ENCODE assay signal across 1 cellular context in the genomic region with DNA sequence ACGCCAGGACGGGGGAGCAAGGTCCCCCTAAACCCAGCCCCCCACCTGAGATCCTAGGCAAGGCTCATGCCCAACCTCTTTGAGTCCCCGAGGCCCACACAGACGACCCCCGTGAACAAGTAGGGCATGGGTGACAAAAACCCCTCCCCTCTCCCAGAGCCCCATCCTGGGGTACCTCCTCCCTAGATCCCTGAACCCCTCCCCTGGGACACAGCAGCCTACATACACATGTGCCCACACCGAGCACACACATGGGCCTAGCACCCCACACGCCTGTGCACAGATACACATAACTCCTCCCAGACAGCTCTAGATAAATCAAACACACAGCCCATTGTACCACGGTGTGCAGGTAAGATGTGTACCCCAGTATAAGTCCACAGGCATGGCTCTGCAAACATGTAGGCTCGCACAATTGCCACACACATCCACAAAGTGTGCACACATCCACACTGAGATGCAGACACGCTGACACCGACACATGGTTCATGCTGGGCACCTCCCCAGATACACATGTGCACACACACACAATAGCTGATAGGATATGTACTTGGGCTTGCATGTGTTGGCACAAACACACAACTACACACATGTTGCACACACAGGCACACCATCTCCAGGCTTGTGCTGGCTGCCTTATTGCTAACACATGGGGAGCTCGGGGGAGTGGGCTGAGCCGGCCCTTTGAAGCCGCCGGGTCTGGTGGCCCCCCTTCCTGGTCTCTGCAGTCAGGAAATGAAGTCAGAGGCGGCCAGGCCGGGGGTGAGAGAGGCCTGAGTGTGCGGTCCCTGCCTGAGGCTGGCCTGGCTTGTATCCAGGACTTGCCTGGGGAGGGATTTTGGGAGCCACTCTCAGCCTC.
TF ChIP-seq lines count a peak whose summit lies in the region.

No MANE protein-coding gene starts in this region.

TF ChIP-seq in HepG2, 621 proteins besides CTCF, POLR2A, EP300 and RAD21 (continued from another document and continues in another):
- TF ChIP-seq, protein P1, sequence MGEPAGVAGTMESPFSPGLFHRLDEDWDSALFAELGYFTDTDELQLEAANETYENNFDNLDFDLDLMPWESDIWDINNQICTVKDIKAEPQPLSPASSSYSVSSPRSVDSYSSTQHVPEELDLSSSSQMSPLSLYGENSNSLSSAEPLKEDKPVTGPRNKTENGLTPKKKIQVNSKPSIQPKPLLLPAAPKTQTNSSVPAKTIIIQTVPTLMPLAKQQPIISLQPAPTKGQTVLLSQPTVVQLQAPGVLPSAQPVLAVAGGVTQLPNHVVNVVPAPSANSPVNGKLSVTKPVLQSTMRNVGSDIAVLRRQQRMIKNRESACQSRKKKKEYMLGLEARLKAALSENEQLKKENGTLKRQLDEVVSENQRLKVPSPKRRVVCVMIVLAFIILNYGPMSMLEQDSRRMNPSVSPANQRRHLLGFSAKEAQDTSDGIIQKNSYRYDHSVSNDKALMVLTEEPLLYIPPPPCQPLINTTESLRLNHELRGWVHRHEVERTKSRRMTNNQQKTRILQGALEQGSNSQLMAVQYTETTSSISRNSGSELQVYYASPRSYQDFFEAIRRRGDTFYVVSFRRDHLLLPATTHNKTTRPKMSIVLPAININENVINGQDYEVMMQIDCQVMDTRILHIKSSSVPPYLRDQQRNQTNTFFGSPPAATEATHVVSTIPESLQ (CRISPR knock-in tag; conservative IDR thresholded peaks at IDR 0.05), result no peak
- TF ChIP-seq GATAD1 (CRISPR knock-in tag; IDR thresholded peaks at IDR 0.05), result no peak
- no peak for TF ChIP-seq CAMTA2 (CRISPR knock-in tag; IDR thresholded peaks at IDR 0.05; ENCODE audit: borderline replicate concordance)
- TF ChIP-seq, protein P2, sequence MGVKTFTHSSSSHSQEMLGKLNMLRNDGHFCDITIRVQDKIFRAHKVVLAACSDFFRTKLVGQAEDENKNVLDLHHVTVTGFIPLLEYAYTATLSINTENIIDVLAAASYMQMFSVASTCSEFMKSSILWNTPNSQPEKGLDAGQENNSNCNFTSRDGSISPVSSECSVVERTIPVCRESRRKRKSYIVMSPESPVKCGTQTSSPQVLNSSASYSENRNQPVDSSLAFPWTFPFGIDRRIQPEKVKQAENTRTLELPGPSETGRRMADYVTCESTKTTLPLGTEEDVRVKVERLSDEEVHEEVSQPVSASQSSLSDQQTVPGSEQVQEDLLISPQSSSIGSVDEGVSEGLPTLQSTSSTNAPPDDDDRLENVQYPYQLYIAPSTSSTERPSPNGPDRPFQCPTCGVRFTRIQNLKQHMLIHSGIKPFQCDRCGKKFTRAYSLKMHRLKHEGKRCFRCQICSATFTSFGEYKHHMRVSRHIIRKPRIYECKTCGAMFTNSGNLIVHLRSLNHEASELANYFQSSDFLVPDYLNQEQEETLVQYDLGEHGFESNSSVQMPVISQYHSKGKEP (CRISPR knock-in tag; IDR thresholded peaks at IDR 0.05), result no peak
- peak; percentile 73 for TF ChIP-seq ELF1 (CRISPR knock-in tag; IDR thresholded peaks at IDR 0.05)
- no peak; the same call in 1 of the 2 replicates for TF ChIP-seq ESRRA (CRISPR knock-in tag; IDR thresholded peaks at IDR 0.05; ENCODE audit: low read depth)
- TF ChIP-seq, protein P3, sequence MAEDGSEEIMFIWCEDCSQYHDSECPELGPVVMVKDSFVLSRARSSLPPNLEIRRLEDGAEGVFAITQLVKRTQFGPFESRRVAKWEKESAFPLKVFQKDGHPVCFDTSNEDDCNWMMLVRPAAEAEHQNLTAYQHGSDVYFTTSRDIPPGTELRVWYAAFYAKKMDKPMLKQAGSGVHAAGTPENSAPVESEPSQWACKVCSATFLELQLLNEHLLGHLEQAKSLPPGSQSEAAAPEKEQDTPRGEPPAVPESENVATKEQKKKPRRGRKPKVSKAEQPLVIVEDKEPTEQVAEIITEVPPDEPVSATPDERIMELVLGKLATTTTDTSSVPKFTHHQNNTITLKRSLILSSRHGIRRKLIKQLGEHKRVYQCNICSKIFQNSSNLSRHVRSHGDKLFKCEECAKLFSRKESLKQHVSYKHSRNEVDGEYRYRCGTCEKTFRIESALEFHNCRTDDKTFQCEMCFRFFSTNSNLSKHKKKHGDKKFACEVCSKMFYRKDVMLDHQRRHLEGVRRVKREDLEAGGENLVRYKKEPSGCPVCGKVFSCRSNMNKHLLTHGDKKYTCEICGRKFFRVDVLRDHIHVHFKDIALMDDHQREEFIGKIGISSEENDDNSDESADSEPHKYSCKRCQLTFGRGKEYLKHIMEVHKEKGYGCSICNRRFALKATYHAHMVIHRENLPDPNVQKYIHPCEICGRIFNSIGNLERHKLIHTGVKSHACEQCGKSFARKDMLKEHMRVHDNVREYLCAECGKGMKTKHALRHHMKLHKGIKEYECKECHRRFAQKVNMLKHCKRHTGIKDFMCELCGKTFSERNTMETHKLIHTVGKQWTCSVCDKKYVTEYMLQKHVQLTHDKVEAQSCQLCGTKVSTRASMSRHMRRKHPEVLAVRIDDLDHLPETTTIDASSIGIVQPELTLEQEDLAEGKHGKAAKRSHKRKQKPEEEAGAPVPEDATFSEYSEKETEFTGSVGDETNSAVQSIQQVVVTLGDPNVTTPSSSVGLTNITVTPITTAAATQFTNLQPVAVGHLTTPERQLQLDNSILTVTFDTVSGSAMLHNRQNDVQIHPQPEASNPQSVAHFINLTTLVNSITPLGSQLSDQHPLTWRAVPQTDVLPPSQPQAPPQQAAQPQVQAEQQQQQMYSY (CRISPR knock-in tag; IDR thresholded peaks at IDR 0.05), result no peak
- no peak for TF ChIP-seq JDP2 (CRISPR knock-in tag; IDR thresholded peaks at IDR 0.05; ENCODE audit: borderline replicate concordance)
- no peak for TF ChIP-seq RELA (CRISPR knock-in tag; IDR thresholded peaks at IDR 0.05)
- no peak for TF ChIP-seq PPARG (CRISPR knock-in tag; conservative IDR thresholded peaks at IDR 0.05)
- TF ChIP-seq ZSCAN12 (CRISPR knock-in tag; IDR thresholded peaks at IDR 0.05), result no peak
- no peak for TF ChIP-seq ZNF562 (CRISPR knock-in tag; IDR thresholded peaks at IDR 0.05; ENCODE audit: borderline replicate concordance)
- TF ChIP-seq MAF1 (CRISPR knock-in tag; IDR thresholded peaks at IDR 0.05; ENCODE audit: borderline replicate concordance), result no peak
- no peak for TF ChIP-seq YEATS4 (CRISPR knock-in tag; IDR thresholded peaks at IDR 0.05; ENCODE audit: borderline replicate concordance)
- TF ChIP-seq ZBTB21 (CRISPR knock-in tag; IDR thresholded peaks at IDR 0.05), result no peak
- no peak for TF ChIP-seq ZFP36L1 (CRISPR knock-in tag; IDR thresholded peaks at IDR 0.05)
- TF ChIP-seq BRCA1 (CRISPR knock-in tag; IDR thresholded peaks at IDR 0.05), result no peak
- TF ChIP-seq, protein P4, sequence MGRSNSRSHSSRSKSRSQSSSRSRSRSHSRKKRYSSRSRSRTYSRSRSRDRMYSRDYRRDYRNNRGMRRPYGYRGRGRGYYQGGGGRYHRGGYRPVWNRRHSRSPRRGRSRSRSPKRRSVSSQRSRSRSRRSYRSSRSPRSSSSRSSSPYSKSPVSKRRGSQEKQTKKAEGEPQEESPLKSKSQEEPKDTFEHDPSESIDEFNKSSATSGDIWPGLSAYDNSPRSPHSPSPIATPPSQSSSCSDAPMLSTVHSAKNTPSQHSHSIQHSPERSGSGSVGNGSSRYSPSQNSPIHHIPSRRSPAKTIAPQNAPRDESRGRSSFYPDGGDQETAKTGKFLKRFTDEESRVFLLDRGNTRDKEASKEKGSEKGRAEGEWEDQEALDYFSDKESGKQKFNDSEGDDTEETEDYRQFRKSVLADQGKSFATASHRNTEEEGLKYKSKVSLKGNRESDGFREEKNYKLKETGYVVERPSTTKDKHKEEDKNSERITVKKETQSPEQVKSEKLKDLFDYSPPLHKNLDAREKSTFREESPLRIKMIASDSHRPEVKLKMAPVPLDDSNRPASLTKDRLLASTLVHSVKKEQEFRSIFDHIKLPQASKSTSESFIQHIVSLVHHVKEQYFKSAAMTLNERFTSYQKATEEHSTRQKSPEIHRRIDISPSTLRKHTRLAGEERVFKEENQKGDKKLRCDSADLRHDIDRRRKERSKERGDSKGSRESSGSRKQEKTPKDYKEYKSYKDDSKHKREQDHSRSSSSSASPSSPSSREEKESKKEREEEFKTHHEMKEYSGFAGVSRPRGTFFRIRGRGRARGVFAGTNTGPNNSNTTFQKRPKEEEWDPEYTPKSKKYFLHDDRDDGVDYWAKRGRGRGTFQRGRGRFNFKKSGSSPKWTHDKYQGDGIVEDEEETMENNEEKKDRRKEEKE (IDR thresholded peaks at IDR 0.05), result no peak
- no peak for TF ChIP-seq RCOR2 (CRISPR knock-in tag; IDR thresholded peaks at IDR 0.05)
- no peak for TF ChIP-seq ZNF121 (CRISPR knock-in tag; IDR thresholded peaks at IDR 0.05)
- TF ChIP-seq, protein P5, sequence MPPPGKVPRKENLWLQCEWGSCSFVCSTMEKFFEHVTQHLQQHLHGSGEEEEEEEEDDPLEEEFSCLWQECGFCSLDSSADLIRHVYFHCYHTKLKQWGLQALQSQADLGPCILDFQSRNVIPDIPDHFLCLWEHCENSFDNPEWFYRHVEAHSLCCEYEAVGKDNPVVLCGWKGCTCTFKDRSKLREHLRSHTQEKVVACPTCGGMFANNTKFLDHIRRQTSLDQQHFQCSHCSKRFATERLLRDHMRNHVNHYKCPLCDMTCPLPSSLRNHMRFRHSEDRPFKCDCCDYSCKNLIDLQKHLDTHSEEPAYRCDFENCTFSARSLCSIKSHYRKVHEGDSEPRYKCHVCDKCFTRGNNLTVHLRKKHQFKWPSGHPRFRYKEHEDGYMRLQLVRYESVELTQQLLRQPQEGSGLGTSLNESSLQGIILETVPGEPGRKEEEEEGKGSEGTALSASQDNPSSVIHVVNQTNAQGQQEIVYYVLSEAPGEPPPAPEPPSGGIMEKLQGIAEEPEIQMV (CRISPR knock-in tag; IDR thresholded peaks at IDR 0.05; ENCODE audit: low read depth), result no peak
- no peak for TF ChIP-seq ZNF720 (CRISPR knock-in tag; IDR thresholded peaks at IDR 0.05)
- TF ChIP-seq ZNF12 (CRISPR knock-in tag; IDR thresholded peaks at IDR 0.05), result no peak
- TF ChIP-seq, protein P6, sequence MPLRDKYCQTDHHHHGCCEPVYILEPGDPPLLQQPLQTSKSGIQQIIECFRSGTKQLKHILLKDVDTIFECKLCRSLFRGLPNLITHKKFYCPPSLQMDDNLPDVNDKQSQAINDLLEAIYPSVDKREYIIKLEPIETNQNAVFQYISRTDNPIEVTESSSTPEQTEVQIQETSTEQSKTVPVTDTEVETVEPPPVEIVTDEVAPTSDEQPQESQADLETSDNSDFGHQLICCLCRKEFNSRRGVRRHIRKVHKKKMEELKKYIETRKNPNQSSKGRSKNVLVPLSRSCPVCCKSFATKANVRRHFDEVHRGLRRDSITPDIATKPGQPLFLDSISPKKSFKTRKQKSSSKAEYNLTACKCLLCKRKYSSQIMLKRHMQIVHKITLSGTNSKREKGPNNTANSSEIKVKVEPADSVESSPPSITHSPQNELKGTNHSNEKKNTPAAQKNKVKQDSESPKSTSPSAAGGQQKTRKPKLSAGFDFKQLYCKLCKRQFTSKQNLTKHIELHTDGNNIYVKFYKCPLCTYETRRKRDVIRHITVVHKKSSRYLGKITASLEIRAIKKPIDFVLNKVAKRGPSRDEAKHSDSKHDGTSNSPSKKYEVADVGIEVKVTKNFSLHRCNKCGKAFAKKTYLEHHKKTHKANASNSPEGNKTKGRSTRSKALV (CRISPR knock-in tag; IDR thresholded peaks at IDR 0.05), result no peak
- TF ChIP-seq SNAI1 (CRISPR knock-in tag; IDR thresholded peaks at IDR 0.05; ENCODE audit: borderline replicate concordance), result no peak
- no peak for TF ChIP-seq SRSF1 (optimal IDR thresholded peaks at IDR 0.05; ENCODE audit: low read depth, low read length)
- TF ChIP-seq NFIB (CRISPR knock-in tag; IDR thresholded peaks at IDR 0.05; ENCODE audit: borderline replicate concordance), result 0 out of 2 replicates have a peak, but pooled peaks have one; percentile 47
- TF ChIP-seq, protein P7, sequence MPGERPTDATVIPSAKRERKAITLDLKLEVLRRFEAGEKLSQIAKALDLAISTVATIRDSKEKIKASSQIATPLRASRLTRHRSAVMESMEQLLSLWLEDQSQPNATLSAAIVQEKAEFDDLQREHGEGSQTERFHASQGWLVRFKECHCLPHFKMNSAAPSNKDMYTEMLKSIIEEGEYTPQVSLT (CRISPR knock-in tag; IDR thresholded peaks at IDR 0.05; ENCODE audit: borderline replicate concordance, low read depth), result no peak
- TF ChIP-seq, protein P8, sequence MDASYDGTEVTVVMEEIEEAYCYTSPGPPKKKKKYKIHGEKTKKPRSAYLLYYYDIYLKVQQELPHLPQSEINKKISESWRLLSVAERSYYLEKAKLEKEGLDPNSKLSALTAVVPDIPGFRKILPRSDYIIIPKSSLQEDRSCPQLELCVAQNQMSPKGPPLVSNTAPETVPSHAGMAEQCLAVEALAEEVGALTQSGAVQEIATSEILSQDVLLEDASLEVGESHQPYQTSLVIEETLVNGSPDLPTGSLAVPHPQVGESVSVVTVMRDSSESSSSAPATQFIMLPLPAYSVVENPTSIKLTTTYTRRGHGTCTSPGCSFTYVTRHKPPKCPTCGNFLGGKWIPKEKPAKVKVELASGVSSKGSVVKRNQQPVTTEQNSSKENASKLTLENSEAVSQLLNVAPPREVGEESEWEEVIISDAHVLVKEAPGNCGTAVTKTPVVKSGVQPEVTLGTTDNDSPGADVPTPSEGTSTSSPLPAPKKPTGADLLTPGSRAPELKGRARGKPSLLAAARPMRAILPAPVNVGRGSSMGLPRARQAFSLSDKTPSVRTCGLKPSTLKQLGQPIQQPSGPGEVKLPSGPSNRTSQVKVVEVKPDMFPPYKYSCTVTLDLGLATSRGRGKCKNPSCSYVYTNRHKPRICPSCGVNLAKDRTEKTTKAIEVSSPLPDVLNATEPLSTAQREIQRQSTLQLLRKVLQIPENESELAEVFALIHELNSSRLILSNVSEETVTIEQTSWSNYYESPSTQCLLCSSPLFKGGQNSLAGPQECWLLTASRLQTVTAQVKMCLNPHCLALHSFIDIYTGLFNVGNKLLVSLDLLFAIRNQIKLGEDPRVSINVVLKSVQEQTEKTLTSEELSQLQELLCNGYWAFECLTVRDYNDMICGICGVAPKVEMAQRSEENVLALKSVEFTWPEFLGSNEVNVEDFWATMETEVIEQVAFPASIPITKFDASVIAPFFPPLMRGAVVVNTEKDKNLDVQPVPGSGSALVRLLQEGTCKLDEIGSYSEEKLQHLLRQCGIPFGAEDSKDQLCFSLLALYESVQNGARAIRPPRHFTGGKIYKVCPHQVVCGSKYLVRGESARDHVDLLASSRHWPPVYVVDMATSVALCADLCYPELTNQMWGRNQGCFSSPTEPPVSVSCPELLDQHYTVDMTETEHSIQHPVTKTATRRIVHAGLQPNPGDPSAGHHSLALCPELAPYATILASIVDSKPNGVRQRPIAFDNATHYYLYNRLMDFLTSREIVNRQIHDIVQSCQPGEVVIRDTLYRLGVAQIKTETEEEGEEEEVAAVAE (CRISPR knock-in tag; IDR thresholded peaks at IDR 0.05; ENCODE audit: borderline replicate concordance), result no peak
- no peak for TF ChIP-seq KLF16 (CRISPR knock-in tag; IDR thresholded peaks at IDR 0.05)
- no peak for TF ChIP-seq CCAR2 (optimal IDR thresholded peaks at IDR 0.05; ENCODE audit: low read depth, low read length)
- no peak for TF ChIP-seq ZKSCAN5 (CRISPR knock-in tag; IDR thresholded peaks at IDR 0.05)
- 0 out of 2 replicates have a peak, but pooled peaks have one; percentile 41 for TF ChIP-seq SRY (CRISPR knock-in tag; IDR thresholded peaks at IDR 0.05)
- TF ChIP-seq, protein P9, sequence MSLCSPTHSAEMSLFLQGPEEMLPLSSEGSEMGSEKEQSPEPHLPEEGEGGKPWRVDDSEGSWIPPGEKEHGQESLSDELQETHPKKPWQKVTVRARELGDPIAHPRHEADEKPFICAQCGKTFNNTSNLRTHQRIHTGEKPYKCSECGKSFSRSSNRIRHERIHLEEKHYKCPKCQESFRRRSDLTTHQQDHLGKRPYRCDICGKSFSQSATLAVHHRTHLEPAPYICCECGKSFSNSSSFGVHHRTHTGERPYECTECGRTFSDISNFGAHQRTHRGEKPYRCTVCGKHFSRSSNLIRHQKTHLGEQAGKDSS (CRISPR knock-in tag; IDR thresholded peaks at IDR 0.05; ENCODE audit: borderline replicate concordance, low read depth), result peak; percentile 61; the same call in 1 of the 2 replicates
- TF ChIP-seq ZNF101 (CRISPR knock-in tag; IDR thresholded peaks at IDR 0.05; ENCODE audit: borderline replicate concordance, low read depth), result no peak
- TF ChIP-seq ISX (CRISPR knock-in tag; conservative IDR thresholded peaks at IDR 0.05), result no peak
- no peak for TF ChIP-seq ZNF615 (CRISPR knock-in tag; IDR thresholded peaks at IDR 0.05; ENCODE audit: borderline replicate concordance)
- TF ChIP-seq GATAD2A (CRISPR knock-in tag; IDR thresholded peaks at IDR 0.05), result 0 out of 2 replicates have a peak, but pooled peaks have one; percentile 36
